20 cellular contexts compared by ENCODE assay signal in genomic region chr3:191316876-191317603, GRCh38. TPM values are rescaled to one million over a fixed set of nuclear protein-coding genes. Genes with fewer than 3 reads are reported as not detected.
DNase-seq lines count a peak whose midpoint lies in the region; ATAC-seq, FAIRE-seq and TF ChIP-seq lines count a peak whose summit lies in the region.
"Had no signal": no experiment of that assay in that cellular context is flagged by ENCODE, and none has a peak within 500 bp of the region (broad histone marks: within the 10 kb centered on the region; RNA-seq: fewer than 3 reads in every experiment).

No MANE protein-coding gene starts in this region.

- DNase-seq in left ventricle myocardium superior (peak; percentile 22), left ventricle myocardium inferior (no peak), K562 (ENCODE audit: extremely low read depth in 1 of 4, low spot score in 3 of 4) (no peak), sciatic nerve (ENCODE audit: low spot score) (no peak), upper lobe of right lung (no peak), AG08395 (ENCODE audit: low spot score) (no peak), frontal cortex (ENCODE audit: low spot score in 2 of 2) (no peak)
- DNase-seq: CD8-positive, alpha-beta T cell; DMS 273 treated with DMSO at 0.1 percent for 48 hours; DMS53 had no signal

- no peaks in the 10 kb centered on the region for H3K79me2 ChIP-seq in K562 (ENCODE audit: control insufficient read depth, insufficient read depth, low read length)

- TF ChIP-seq RAD21 in K562 (CRISPR knock-in tag; conservative IDR thresholded peaks at IDR 0.05 in 1 of 2, IDR thresholded peaks at IDR 0.05 in 1 of 2) = no peak

- no peak overlapping the region for H3K4me3 ChIP-seq in left ventricle myocardium inferior
- H3K4me3 ChIP-seq in K562 = no peak overlapping the region
- H3K4me3 ChIP-seq in upper lobe of right lung = no peak overlapping the region
- H3K4me3 ChIP-seq: A549; BLaER1 treated with 17β-estradiol and CSF1 and Interleukin-3, amounts not matched to agents 10 nM and 100 nM; HAP-1 had no signal

- 42% methylated on average over 23 of the region's 40 CpGs for WGBS in K562 (ENCODE audit: insufficient coverage, low coverage, missing lambda C conversion rate)

- no peak for TF ChIP-seq EP300 in K562 (IDR thresholded peaks at IDR 0.05; ENCODE audit: low read length)

- no peaks in the 10 kb centered on the region for H3K9me1 ChIP-seq in K562 (ENCODE audit: control insufficient read depth, insufficient read depth, low read length)

- H3K27me3 ChIP-seq in left ventricle myocardium inferior (ENCODE audit: low read depth) = no peaks in the 10 kb centered on the region
- peaks cover 0 to 7% of the 10 kb centered on the region in 2 experiments; a peak in 2 of 5 replicates for H3K27me3 ChIP-seq in K562 (ENCODE audit: control insufficient read depth in 2 of 2, insufficient read depth in 2 of 2, low read length in 2 of 2)
- no peaks in the 10 kb centered on the region for H3K27me3 ChIP-seq in upper lobe of right lung
- H3K27me3 ChIP-seq: BLaER1 treated with 17β-estradiol and CSF1 and Interleukin-3, amounts not matched to agents 10 nM and 100 nM had no signal

- FAIRE-seq in K562 (lab: Jason Lieb, UNC) (no peak), frontal cortex (lab: Jason Lieb, UNC) (no peak)
- FAIRE-seq: A549, G401.6, GM12891, GM19239, H1 had no signal

- H3K4me2 ChIP-seq in K562 (ENCODE audit: insufficient read depth, low read length) = no peak overlapping the region
- H3K4me2 ChIP-seq: A549; BLaER1 treated with 17β-estradiol and CSF1 and Interleukin-3, amounts not matched to agents 10 nM and 100 nM had no signal

- TF ChIP-seq POLR2A in K562 (conservative IDR thresholded peaks at IDR 0.05) = no peak

- CTCF ChIA-PET in K562 (lab: Yijun Ruan, JAX; ENCODE audit: low intra/inter-chr PET ratio) = no interaction called here

- H3K9me3 ChIP-seq in left ventricle myocardium inferior (replicated peaks) (peaks cover 3% of the 10 kb centered on the region), K562 (replicated peaks; ENCODE audit: control insufficient read depth, insufficient read depth, low read depth, low read length) (no peaks in the 10 kb centered on the region), upper lobe of right lung (no peaks in the 10 kb centered on the region)
- H3K9me3 ChIP-seq: A549, HAP-1 had no signal

- no peaks in the 10 kb centered on the region for H4K20me1 ChIP-seq in K562 (replicated peaks; ENCODE audit: control insufficient read depth, insufficient read depth, low read length)
- H4K20me1 ChIP-seq: BLaER1 treated with 17β-estradiol and CSF1 and Interleukin-3, amounts not matched to agents 10 nM and 100 nM had no signal

- in situ Hi-C loops in K562 (cut with MboI) = no loop called here

- H3K36me3 ChIP-seq in left ventricle myocardium inferior (no peaks in the 10 kb centered on the region), K562 (ENCODE audit: control insufficient read depth, insufficient read depth, low read length) (no peaks in the 10 kb centered on the region), upper lobe of right lung (no peaks in the 10 kb centered on the region)
- H3K36me3 ChIP-seq: BLaER1 treated with 17β-estradiol and CSF1 and Interleukin-3, amounts not matched to agents 10 nM and 100 nM; HAP-1 had no signal

- 0 out of 2 replicates have a peak overlapping the region, but pooled peaks have one; percentile 55 for H2AFZ ChIP-seq in K562 (ENCODE audit: low read depth, low read length)

- no peak overlapping the region for H3K27ac ChIP-seq in left ventricle myocardium inferior (replicated peaks)
- no peak overlapping the region for H3K27ac ChIP-seq in K562 (ENCODE audit: extremely low read depth, low read depth, low read length)
- H3K27ac ChIP-seq in upper lobe of right lung = no peak overlapping the region
- H3K27ac ChIP-seq: 22Rv1; A549; BLaER1 treated with 17β-estradiol and CSF1 and Interleukin-3, amounts not matched to agents 10 nM and 100 nM; HL-60 had no signal

- intact Hi-C loops in left ventricle myocardium superior (cut with micrococcal nuclease) = no loop called here
- intact Hi-C loops in left ventricle myocardium inferior (cut with micrococcal nuclease) = no loop called here
- intact Hi-C loops in K562 (cut with micrococcal nuclease) = no loop called here
- intact Hi-C loops in sciatic nerve (cut with DNase I) = no loop called here
- intact Hi-C loops in upper lobe of right lung (cut with DNase I) = no loop called here

- POLR2A ChIA-PET in K562 (lab: Yijun Ruan, JAX) = interaction anchor here (0.6 to 1.1 kb wide), 2 partner anchors 11 to 311 kb away, joined by 3 read pairs; no protein-coding TSS in a partner anchor

- no peak for TF ChIP-seq CTCF in left ventricle myocardium inferior (IDR thresholded peaks at IDR 0.05; ENCODE audit: borderline replicate concordance)
- no peak for TF ChIP-seq CTCF in K562 (IDR thresholded peaks at IDR 0.05 in 2 of 3, conservative IDR thresholded peaks at IDR 0.05 in 1 of 3; ENCODE audit: insufficient read depth in 2 of 3, low read depth in 1 of 3, low read length in 3 of 3)
- TF ChIP-seq CTCF in upper lobe of right lung (IDR thresholded peaks at IDR 0.05) = no peak

- H3K9ac ChIP-seq in K562 (ENCODE audit: insufficient read depth in 1 of 2, low read depth in 2 of 2, low read length in 2 of 2) = no peak overlapping the region
- H3K9ac ChIP-seq: BLaER1 treated with 17β-estradiol and CSF1 and Interleukin-3, amounts not matched to agents 10 nM and 100 nM had no signal

- no TSS peak for BruUV-seq in K562 (replicated peaks; lab: Mats Ljungman, UMichigan)

- ATAC-seq in left ventricle myocardium superior (no peak), K562 (peak; percentile 36; the same call in 1 of the 3 replicates), sciatic nerve (peak; percentile 35), upper lobe of right lung (peak; percentile 48), HG02884 (IDR thresholded peaks at IDR 0.05; ENCODE audit: unreplicated experiment) (no peak)
- ATAC-seq: A549; CD8-positive, alpha-beta T cell had no signal

- H3K4me1 ChIP-seq in left ventricle myocardium inferior (no peaks in the 10 kb centered on the region), K562 (replicated peaks in 1 of 2; ENCODE audit: control insufficient read depth in 2 of 2, insufficient read depth in 2 of 2, low read length in 2 of 2) (peaks cover 0 to 7% of the 10 kb centered on the region in 2 experiments; a peak in 2 of 5 replicates), upper lobe of right lung (no peaks in the 10 kb centered on the region)
- H3K4me1 ChIP-seq: A549; BLaER1 treated with 17β-estradiol and CSF1 and Interleukin-3, amounts not matched to agents 10 nM and 100 nM; HAP-1 had no signal

TF ChIP-seq in K562, 482 proteins besides CTCF, POLR2A, EP300 and RAD21 (continues in another document):
- TF ChIP-seq L3MBTL2 (IDR thresholded peaks at IDR 0.05) = no peak
- TF ChIP-seq ZNF644 (tag; IDR thresholded peaks at IDR 0.05; ENCODE audit: low read depth) = no peak
- no peak for TF ChIP-seq RCOR1 (IDR thresholded peaks at IDR 0.05; ENCODE audit: borderline replicate concordance in 1 of 2, low read depth in 2 of 2, low read length in 2 of 2)
- no peak for TF ChIP-seq KHSRP (IDR thresholded peaks at IDR 0.05)

RNA-seq across cellular contexts. Expression of gene CCDC50, which starts 12.2 kb away (rescaled TPM):
- total RNA-seq in left ventricle myocardium superior (55.2 TPM), left ventricle myocardium inferior (52.1 TPM), K562 (2014; rRNA removed) (50.0 and 63.4 TPM in 2 replicates), K562 (2014; rRNA removed; fragmentation: Illumina TruSeq; extraction: Trizol) (42.4 and 47.6 TPM in 2 replicates), K562 (2015; rRNA removed; fragmentation: Illumina TruSeq; extraction: Trizol) (37.1 and 37.6 TPM in 2 replicates), K562 (2021) (44.3 and 44.9 TPM in 2 replicates), sciatic nerve (64.7 TPM), upper lobe of right lung (73.2 TPM), frontal cortex (83.2 TPM)
- 23.2 and 44.5 TPM in 2 replicates for total RNA-seq in K562 (2011; cell fraction: chromatin; rRNA removed; ENCODE audit: low replicate concordance)
- 9.7 and 10.7 TPM in 2 replicates for total RNA-seq in K562 (2011; cell fraction: nucleolus; rRNA removed)
- total RNA-seq in K562 (2011; cell fraction: nucleoplasm; rRNA removed) = 22.4 and 32.1 TPM in 2 replicates
- polyA plus RNA-seq in K562 (2011; rRNA removed) (29.4 and 38.5 TPM in 2 replicates), K562 (2014; fragmentation: Illumina TruSeq; extraction: Trizol) (39.4 and 41.9 TPM in 2 replicates), K562 (2014; fragmentation: Nextera tagmentation; extraction: Ambion mirVana) (10 to 100 TPM in 1 of 2 experiments, 1 to 10 TPM in 1; 8.4 to 10.9 TPM), K562 (2014; rRNA removed) (35.1 and 40.4 TPM in 2 replicates)
- polyA plus RNA-seq in K562 (2011; cell fraction: cytosol; rRNA removed) = 15.9 and 22.9 TPM in 2 replicates
- polyA plus RNA-seq in K562 (2011; cell fraction: nucleus; rRNA removed) = 16.3 and 24.7 TPM in 2 replicates
- 29.2 and 45.8 TPM in 2 replicates for polyA plus RNA-seq in K562 (2012)
- 50.5 and 51.7 TPM in 2 replicates for polyA minus RNA-seq in K562 (2011; rRNA and poly(A)+ RNA removed)
- polyA minus RNA-seq in K562 (2011; cell fraction: cytosol; rRNA and poly(A)+ RNA removed) = 24.1 and 24.2 TPM in 2 replicates
- polyA minus RNA-seq in K562 (2011; cell fraction: nucleus; rRNA and poly(A)+ RNA removed) = 29.4 and 46.7 TPM in 2 replicates

RNA-seq across cellular contexts. Expression of gene UTS2B, which starts 13.3 kb away (rescaled TPM):
- total RNA-seq in left ventricle myocardium superior (0.42 TPM), left ventricle myocardium inferior (0.47 TPM), K562 (2014; rRNA removed) (not detected in 2 replicates), K562 (2014; rRNA removed; fragmentation: Illumina TruSeq; extraction: Trizol) (not detected in 2 replicates), K562 (2015; rRNA removed; fragmentation: Illumina TruSeq; extraction: Trizol) (not detected in 2 replicates), K562 (2021) (not detected in 2 replicates), sciatic nerve (0.89 TPM), upper lobe of right lung (0.75 TPM), frontal cortex (0.41 TPM)
- total RNA-seq in K562 (2011; cell fraction: chromatin; rRNA removed; ENCODE audit: low replicate concordance) = not detected in 2 replicates
- total RNA-seq in K562 (2011; cell fraction: nucleolus; rRNA removed) = 0.53 TPM in 1 of 2 replicates, not detected in the other
- not detected in 2 replicates for total RNA-seq in K562 (2011; cell fraction: nucleoplasm; rRNA removed)
- polyA plus RNA-seq in K562 (2011; rRNA removed) (0.06 TPM in 1 of 2 replicates, not detected in the other), K562 (2014; fragmentation: Illumina TruSeq; extraction: Trizol) (not detected in 2 replicates), K562 (2014; fragmentation: Nextera tagmentation; extraction: Ambion mirVana) (not detected), K562 (2014; rRNA removed) (not detected in 2 replicates)
- polyA plus RNA-seq in K562 (2011; cell fraction: cytosol; rRNA removed) = not detected in 2 replicates
- polyA plus RNA-seq in K562 (2011; cell fraction: nucleus; rRNA removed) = 0.27 TPM in 1 of 2 replicates, not detected in the other
- polyA plus RNA-seq in K562 (2012) = 0.24 TPM in 1 of 2 replicates, not detected in the other
- 0.15 and 0.28 TPM in 2 replicates for polyA minus RNA-seq in K562 (2011; rRNA and poly(A)+ RNA removed)
- not detected in 2 replicates for polyA minus RNA-seq in K562 (2011; cell fraction: cytosol; rRNA and poly(A)+ RNA removed)
- not detected in 2 replicates for polyA minus RNA-seq in K562 (2011; cell fraction: nucleus; rRNA and poly(A)+ RNA removed)
- total RNA-seq: CD8-positive, alpha-beta T cell; H1 had no signal
- polyA plus RNA-seq: H1 had no signal

Comparison
In these comparisons a context has a peak if more than half of its experiments do, and no peak if none do; other contexts are left out.
1. ATAC-seq: peak in K562 (single experiment), sciatic nerve (single experiment) and upper lobe of right lung (single experiment); none in left ventricle myocardium superior (single experiment) and HG02884 (single experiment).